Comparison of ENCODE assay signal across 19 cellular contexts in genomic region chr9:113166039-113166438, GRCh38.
"Had no signal": no experiment of that assay in that cellular context is flagged by ENCODE, and none has a peak within 500 bp of the region (broad histone marks: within the 10 kb centered on the region; RNA-seq: fewer than 3 reads in every experiment).

No MANE protein-coding gene starts in this region.

- DNase-seq: activated B cell treated with CpG ODN at 0.5 μM for 24 hours; activated CD4-positive, alpha-beta memory T cell treated with anti-CD3 and anti-CD28 coated beads for 36 hours; activated CD4-positive, alpha-beta T cell treated with anti-CD3 and anti-CD28 coated beads for 4 hours; activated naive CD4-positive, alpha-beta T cell treated with anti-CD3 and anti-CD28 coated beads for 36 hours; activated naive CD8-positive, alpha-beta T cell treated with anti-CD3 and anti-CD28 coated beads, Interleukin-2, amount 50 U/mL, for 24 hours; activated T-cell treated with anti-CD3 and anti-CD28 coated beads for 4 hours; aorta; brain microvascular endothelial cell; effector CD4-positive, alpha-beta T cell; gastrocnemius medialis; psoas muscle; right cardiac atrium; small intestine; stimulated activated CD4-positive, alpha-beta T cell treated with anti-CD3 and anti-CD28 coated beads, Interleukin-15, amount 100 ng/mL, for 24 hours; stimulated activated CD4-positive, alpha-beta T cell treated with anti-CD3 and anti-CD28 coated beads, Interleukin-2, amount 100 ng/mL, for 48 hours; T-helper 1 cell; T-helper 9 cell had no signal

- H3K4me3 ChIP-seq: coronary artery, gastrocnemius medialis, psoas muscle had no signal

- ATAC-seq: activated naive CD8-positive, alpha-beta T cell treated with anti-CD3 and anti-CD28 coated beads, Interleukin-2, amount 50 U/mL, for 24 hours; esophagus mucosa; gastrocnemius medialis; psoas muscle; right cardiac atrium had no signal

- H3K27ac ChIP-seq: brain microvascular endothelial cell, coronary artery, gastrocnemius medialis, psoas muscle had no signal

- H3K27me3 ChIP-seq: brain microvascular endothelial cell, gastrocnemius medialis had no signal

- H3K9me3 ChIP-seq: gastrocnemius medialis, psoas muscle had no signal
